17 cellular contexts compared by ENCODE assay signal in genomic region chr3:197906850-197907187, GRCh38. TPM values are rescaled to one million over a fixed set of nuclear protein-coding genes. Genes with fewer than 3 reads are reported as not detected.
DNase-seq lines count a peak whose midpoint lies in the region; ATAC-seq and TF ChIP-seq lines count a peak whose summit lies in the region.
"Had no signal": no experiment of that assay in that cellular context is flagged by ENCODE, and none has a peak within 500 bp of the region (broad histone marks: within the 10 kb centered on the region; RNA-seq: fewer than 3 reads in every experiment).

No MANE protein-coding gene starts in this region.

- DNase-seq in SK-N-SH (peak; percentile 51), breast epithelium (ENCODE audit: low spot score in 2 of 2) (no peak), Ammon's horn (ENCODE audit: low spot score) (no peak), NCI-H1417 treated with DMSO at 0.1 percent for 48 hours (lab: John Stamatoyannopoulos, UW) (no peak), GM23338 (ENCODE audit: low spot score) (no peak)
- DNase-seq: activated B cell treated with CpG ODN at 0.5 μM for 24 hours, dermis blood vessel endothelial cell, NCI-H1092, NCI-H526, SHP77 had no signal

- H3K9ac ChIP-seq in SK-N-SH, result no peak overlapping the region
- no peak overlapping the region for H3K9ac ChIP-seq in OCI-LY3 (ENCODE audit: low read length)
- H3K9ac ChIP-seq: BLaER1 treated with 17β-estradiol and CSF1 and Interleukin-3, amounts not matched to agents 10 nM and 100 nM; KMS-11 had no signal

- H3F3A ChIP-seq in SK-N-SH (replicated peaks; ENCODE audit: insufficient read depth), result peaks cover 14% of the 10 kb centered on the region
- H3F3A ChIP-seq in GM23338 (replicated peaks; ENCODE audit: low read depth), result no peaks in the 10 kb centered on the region

- H3K27me3 ChIP-seq in SK-N-SH (ENCODE audit: insufficient read depth) (no peaks in the 10 kb centered on the region), ACC112 (ENCODE audit: insufficient read depth, low read length) (no peaks in the 10 kb centered on the region), OCI-LY3 (ENCODE audit: low read depth, low read length) (no peaks in the 10 kb centered on the region), breast epithelium (no peaks in the 10 kb centered on the region), GM23338 (ENCODE audit: insufficient read depth) (no peaks in the 10 kb centered on the region)
- H3K27me3 ChIP-seq: BLaER1 treated with 17β-estradiol and CSF1 and Interleukin-3, amounts not matched to agents 10 nM and 100 nM had no signal

- TF ChIP-seq POLR2A in breast epithelium (IDR thresholded peaks at IDR 0.05), result no peak

- no peak overlapping the region for H3K27ac ChIP-seq in SK-N-SH (ENCODE audit: low read depth in 2 of 2, low read length in 1 of 2)
- 0 out of 2 replicates have a peak overlapping the region, but pooled peaks have one; percentile 32 for H3K27ac ChIP-seq in ACC112 (ENCODE audit: low read depth, low read length)
- H3K27ac ChIP-seq in OCI-LY3 (ENCODE audit: low read length), result peak overlapping the region; percentile 34
- H3K27ac ChIP-seq in breast epithelium, result peak overlapping the region; percentile 2 to 9
- no peak overlapping the region for H3K27ac ChIP-seq in GM23338 (ENCODE audit: low read depth)
- H3K27ac ChIP-seq: 22Rv1; BLaER1 treated with 17β-estradiol and CSF1 and Interleukin-3, amounts not matched to agents 10 nM and 100 nM; KMS-11 had no signal

- CTCF ChIA-PET in SK-N-SH (lab: Yijun Ruan, JAX), result interaction anchor here (0.9 to 4.6 kb wide), 15 partner anchors 9 to 182 kb away, joined by 3 to 59 read pairs (median 4); partner anchors contain the start of gene RPL35A

- no peak overlapping the region for H2AFZ ChIP-seq in SK-N-SH (ENCODE audit: low read depth)
- no peak overlapping the region for H2AFZ ChIP-seq in ACC112 (ENCODE audit: low read length, unreplicated experiment)
- no peak overlapping the region for H2AFZ ChIP-seq in OCI-LY3 (ENCODE audit: low read depth, low read length)
- no peak overlapping the region for H2AFZ ChIP-seq in GM23338

- no peaks in the 10 kb centered on the region for H3K36me3 Mint-ChIP-seq in GM23338 (ENCODE audit: low read depth)

- TF ChIP-seq EP300 in SK-N-SH (IDR thresholded peaks at IDR 0.05; ENCODE audit: borderline replicate concordance in 1 of 2, low read depth in 1 of 2, low read length in 1 of 2), result peak in 1 of 2 experiments; percentile 51; a peak in 1 of 4 replicates

- no peaks in the 10 kb centered on the region; the same call in 1 of the 3 replicates for H3K9me3 Mint-ChIP-seq in GM23338
- H3K9me3 Mint-ChIP-seq: activated B cell treated with CpG ODN at 0.5 μM for 24 hours; naive thymus-derived CD8-positive, alpha-beta T cell had no signal

- peaks cover 6% of the 10 kb centered on the region; the same call in 2 of the 3 replicates for H3K4me1 Mint-ChIP-seq in GM23338

- no peaks in the 10 kb centered on the region for H3K27me3 Mint-ChIP-seq in GM23338 (ENCODE audit: insufficient read depth, low read depth, poor library complexity)
- H3K27me3 Mint-ChIP-seq: activated B cell treated with CpG ODN at 0.5 μM for 24 hours; naive thymus-derived CD8-positive, alpha-beta T cell had no signal

- TF ChIP-seq CTCF in SK-N-SH (IDR thresholded peaks at IDR 0.05), result no peak
- TF ChIP-seq CTCF in OCI-LY3 (IDR thresholded peaks at IDR 0.05; ENCODE audit: low read depth, low read length), result no peak
- no peak for TF ChIP-seq CTCF in breast epithelium (IDR thresholded peaks at IDR 0.05)
- TF ChIP-seq CTCF in GM23338 (conservative IDR thresholded peaks at IDR 0.05; ENCODE audit: low read depth in 2 of 2), result no peak

- no peak for ATAC-seq in SK-N-SH treated with all-trans-retinoic acid at 6 μM for 48 hours
- no peak for ATAC-seq in GM23338

- H3K79me2 ChIP-seq in SK-N-SH (ENCODE audit: insufficient read depth), result no peaks in the 10 kb centered on the region
- peaks cover 2% of the 10 kb centered on the region for H3K79me2 ChIP-seq in ACC112 (ENCODE audit: control insufficient read depth, insufficient read depth, low read length, unreplicated experiment)
- no peaks in the 10 kb centered on the region for H3K79me2 ChIP-seq in OCI-LY3 (ENCODE audit: low read length)
- no peaks in the 10 kb centered on the region for H3K79me2 ChIP-seq in GM23338 (replicated peaks; ENCODE audit: insufficient read depth)

- H3K36me3 ChIP-seq in SK-N-SH (replicated peaks in 1 of 2; ENCODE audit: control insufficient read depth in 1 of 2, insufficient read depth in 2 of 2, low read length in 1 of 2) (no peaks in the 10 kb centered on the region), ACC112 (ENCODE audit: insufficient read depth, low read length) (no peaks in the 10 kb centered on the region; the same call in 1 of the 2 replicates), OCI-LY3 (replicated peaks; ENCODE audit: low read depth, low read length) (no peaks in the 10 kb centered on the region), breast epithelium (no peaks in the 10 kb centered on the region), GM23338 (ENCODE audit: insufficient read depth) (no peaks in the 10 kb centered on the region)
- H3K36me3 ChIP-seq: BLaER1 treated with 17β-estradiol and CSF1 and Interleukin-3, amounts not matched to agents 10 nM and 100 nM had no signal

- H3K9me3 ChIP-seq in SK-N-SH (no peaks in the 10 kb centered on the region; the same call in 1 of the 2 replicates), OCI-LY3 (ENCODE audit: insufficient read depth, low read length) (no peaks in the 10 kb centered on the region), breast epithelium (no peaks in the 10 kb centered on the region)

- POLR2A ChIA-PET in SK-N-SH (lab: Yijun Ruan, JAX), result no interaction called here

- TF ChIP-seq RAD21 in SK-N-SH (IDR thresholded peaks at IDR 0.05; ENCODE audit: low read length), result no peak

- no peaks in the 10 kb centered on the region for H4K20me1 ChIP-seq in SK-N-SH (ENCODE audit: insufficient read depth)
- H4K20me1 ChIP-seq in OCI-LY3 (ENCODE audit: insufficient read depth, low read length), result no peaks in the 10 kb centered on the region
- H4K20me1 ChIP-seq in GM23338 (replicated peaks; ENCODE audit: insufficient read depth), result no peaks in the 10 kb centered on the region
- H4K20me1 ChIP-seq: BLaER1 treated with 17β-estradiol and CSF1 and Interleukin-3, amounts not matched to agents 10 nM and 100 nM had no signal

- H3K4me3 ChIP-seq in SK-N-SH (ENCODE audit: low read depth in 2 of 2, low read length in 1 of 2) (no peak overlapping the region), ACC112 (ENCODE audit: low read depth, low read length) (no peak overlapping the region), OCI-LY3 (ENCODE audit: low read length) (peak overlapping the region; percentile 63), breast epithelium (no peak overlapping the region), GM23338 (no peak overlapping the region)
- H3K4me3 ChIP-seq: BLaER1 treated with 17β-estradiol and CSF1 and Interleukin-3, amounts not matched to agents 10 nM and 100 nM had no signal

- 34% methylated on average over 3 of the region's 3 CpGs for WGBS in SK-N-SH (ENCODE audit: low lambda C conversion rate)

- H3K4me1 ChIP-seq in SK-N-SH (ENCODE audit: control insufficient read depth in 1 of 2, insufficient read depth in 2 of 2, low read depth in 1 of 2, low read length in 1 of 2), result peaks cover 0 to 10% of the 10 kb centered on the region in 2 experiments; a peak in 1 of 4 replicates
- H3K4me1 ChIP-seq in ACC112 (ENCODE audit: control insufficient read depth, insufficient read depth, low read length, unreplicated experiment), result peaks cover 4% of the 10 kb centered on the region
- peaks cover 15% of the 10 kb centered on the region for H3K4me1 ChIP-seq in OCI-LY3 (ENCODE audit: low read length)
- no peaks in the 10 kb centered on the region for H3K4me1 ChIP-seq in breast epithelium
- H3K4me1 ChIP-seq in GM23338 (ENCODE audit: insufficient read depth), result no peaks in the 10 kb centered on the region
- H3K4me1 ChIP-seq: BLaER1 treated with 17β-estradiol and CSF1 and Interleukin-3, amounts not matched to agents 10 nM and 100 nM had no signal

- no peak overlapping the region for H3K4me3 Mint-ChIP-seq in GM23338
- H3K4me3 Mint-ChIP-seq: activated B cell treated with CpG ODN at 0.5 μM for 24 hours had no signal

- H3K4me2 ChIP-seq in SK-N-SH (0 out of 2 replicates have a peak overlapping the region, but pooled peaks have one; percentile 13), OCI-LY3 (ENCODE audit: low read length) (peak overlapping the region; percentile 61), GM23338 (no peak overlapping the region)

- no peak overlapping the region for H3K27ac Mint-ChIP-seq in GM23338

- H3K9me2 ChIP-seq in SK-N-SH (no peaks in the 10 kb centered on the region), GM23338 (ENCODE audit: insufficient read depth) (no peaks in the 10 kb centered on the region)

- intact Hi-C loops in breast epithelium (cut with DNase I; ENCODE audit: low total_unique reads), result no loop called here

TF ChIP-seq in SK-N-SH, 30 proteins besides CTCF, POLR2A, EP300 and RAD21 (continues in another document):
- TF ChIP-seq CHD2 (IDR thresholded peaks at IDR 0.05; ENCODE audit: low read length, partially characterized antibody) (peak; percentile 46), TCF12 (IDR thresholded peaks at IDR 0.05) (no peak), GATA2 (CRISPR knock-in tag; IDR thresholded peaks at IDR 0.05) (peak; percentile 86)

TF ChIP-seq in SK-N-SH treated with all-trans-retinoic acid at 6 μM for 48 hours, 23 proteins besides CTCF, POLR2A, EP300 and RAD21 (continues in another document):
- TF ChIP-seq ZFP3 (CRISPR knock-in tag; IDR thresholded peaks at IDR 0.05) (no peak), TCF4 (CRISPR knock-in tag; IDR thresholded peaks at IDR 0.05; ENCODE audit: borderline replicate concordance) (no peak), SNAI2 (CRISPR knock-in tag; IDR thresholded peaks at IDR 0.05) (no peak), ZNF565 (CRISPR knock-in tag; conservative IDR thresholded peaks at IDR 0.05; ENCODE audit: low read depth) (no peak)

TF ChIP-seq in GM23338, 12 proteins besides CTCF, POLR2A, EP300 and RAD21 (continues in another document):
- TF ChIP-seq CREB1 (CRISPR knock-in tag; IDR thresholded peaks at IDR 0.05; ENCODE audit: low read depth) (no peak), ZNF331 (CRISPR knock-in tag; IDR thresholded peaks at IDR 0.05; ENCODE audit: low read depth) (no peak), EZH2phosphoT487 (IDR thresholded peaks at IDR 0.05; ENCODE audit: unreplicated experiment) (no peak), JUNB (IDR thresholded peaks at IDR 0.05; ENCODE audit: unreplicated experiment) (no peak)

RNA-seq across cellular contexts. Expression of gene RPL35A, which starts 43.2 kb away (rescaled TPM):
- polyA plus RNA-seq in SK-N-SH (2012; rRNA removed) (875 and 919 TPM in 2 replicates), GM23338 (2016; fragmentation: Nextera tagmentation; extraction: Ambion mirVana) (2,038 and 2,096 TPM in 2 replicates)
- 1,201 and 1,818 TPM in 2 replicates for polyA plus RNA-seq in SK-N-SH (2012; cell fraction: cytosol; rRNA removed)
- 148 and 230 TPM in 2 replicates for polyA plus RNA-seq in SK-N-SH (2012; cell fraction: nucleus; rRNA removed)
- total RNA-seq in breast epithelium, result 100 to 1,000 TPM; 650 to 918 (median 888) TPM
- total RNA-seq in GM23338 (2014; rRNA removed; shearing (Covaris generic)), result 844 and 1,070 TPM in 2 replicates

RNA-seq across cellular contexts. Expression of gene LMLN, which starts 53.2 kb away (rescaled TPM):
- polyA plus RNA-seq in SK-N-SH (2012; rRNA removed), result 7.4 and 10.8 TPM in 2 replicates
- 7.9 and 8.0 TPM in 2 replicates for polyA plus RNA-seq in SK-N-SH (2012; cell fraction: cytosol; rRNA removed)
- polyA plus RNA-seq in SK-N-SH (2012; cell fraction: nucleus; rRNA removed), result 8.5 and 11.1 TPM in 2 replicates
- 10 to 100 TPM in 1 of 3 donors, 1 to 10 TPM in 2; 3.9 to 12.0 (median 5.0) TPM for total RNA-seq in breast epithelium
- 2.9 and 4.3 TPM in 2 replicates for total RNA-seq in GM23338 (2014; rRNA removed; shearing (Covaris generic))
- polyA plus RNA-seq in GM23338 (2016; fragmentation: Nextera tagmentation; extraction: Ambion mirVana), result 1.6 and 2.3 TPM in 2 replicates

Comparison
In these comparisons a context has a peak if more than half of its experiments do, and no peak if none do; other contexts are left out.
1. H3K27ac ChIP-seq: peak in ACC112 (single experiment), OCI-LY3 (single experiment) and breast epithelium (2 of 2); none in SK-N-SH (0 of 2) and GM23338 (single experiment).